In genomic region chr12:130955238-130955816, GRCh38 we compare ENCODE assay signal across 19 cellular contexts. TPM values are rescaled to one million over a fixed set of nuclear protein-coding genes. Genes with fewer than 3 reads are reported as not detected.
A peak's percentile ranks its signal among the peaks of the same experiment; 100 is the strongest.
DNase-seq lines count a peak whose midpoint lies in the region; ATAC-seq, FAIRE-seq and TF ChIP-seq lines count a peak whose summit lies in the region.
"Had no signal": no experiment of that assay in that cellular context is flagged by ENCODE, and none has a peak within 500 bp of the region (broad histone marks: within the 10 kb centered on the region; RNA-seq: fewer than 3 reads in every experiment).

No MANE protein-coding gene starts in this region.

- H2BK15ac ChIP-seq in mesenchymal stem cell (ENCODE audit: low read depth, poor library complexity, severe bottlenecking) = no peak overlapping the region

- H3K14ac ChIP-seq in mesenchymal stem cell (ENCODE audit: low read length in 2 of 2) = no peak overlapping the region

- peaks cover 20 to 44% (median 32%) of the 10 kb centered on the region in 10 experiments for H3K4me1 ChIP-seq in BLaER1 treated with 17β-estradiol and CSF1 and Interleukin-3, amounts not matched to agents 10 nM and 100 nM
- H3K4me1 ChIP-seq in esophagus squamous epithelium (peaks cover 0 to 4% (median 0%) of the 10 kb centered on the region in 3 donors), mesenchymal stem cell (ENCODE audit: control insufficient read depth, insufficient read depth, low read depth, low read length) (no peaks in the 10 kb centered on the region), skeletal muscle tissue (ENCODE audit: control insufficient read depth in 3 of 3, insufficient read depth in 3 of 3, low read length in 3 of 3) (peaks cover 19 to 24% (median 21%) of the 10 kb centered on the region in 3 donors)

- no peak overlapping the region for H3K23ac ChIP-seq in mesenchymal stem cell (ENCODE audit: low read length in 2 of 2)

- 72 to 78% methylated on average over 3 to 5 of the region's 11 CpGs for WGBS in esophagus squamous epithelium, 2 donors
- 66% methylated on average over 8 of the region's 11 CpGs for WGBS in mesenchymal stem cell

- H3K9ac ChIP-seq in BLaER1 treated with 17β-estradiol and CSF1 and Interleukin-3, amounts not matched to agents 10 nM and 100 nM = no peak overlapping the region
- H3K9ac ChIP-seq in mesenchymal stem cell (ENCODE audit: low read length) (peak overlapping the region; percentile 30), skeletal muscle tissue (ENCODE audit: low read depth in 1 of 3, low read length in 3 of 3) (peak overlapping the region in 1 of 3 donors; percentile 69)

- FAIRE-seq in HTR-8/SVneo (lab: Jason Lieb, UNC) = no peak
- FAIRE-seq: D721Med, keratinocyte had no signal

- no peak overlapping the region for H3K4me3 ChIP-seq in BLaER1 treated with 17β-estradiol and CSF1 and Interleukin-3, amounts not matched to agents 10 nM and 100 nM
- H3K4me3 ChIP-seq in esophagus squamous epithelium (peak overlapping the region; percentile 0 to 66 (median 47)), mesenchymal stem cell (ENCODE audit: insufficient read depth in 1 of 2, low read depth in 1 of 2, low read length in 2 of 2) (peak overlapping the region in 1 of 2 experiments; percentile 61), skeletal muscle tissue (ENCODE audit: low read length in 3 of 3) (peak overlapping the region; percentile 59 to 66 (median 66))

- no peak overlapping the region for H2BK5ac ChIP-seq in mesenchymal stem cell (ENCODE audit: low read depth, low read length, poor library complexity, severe bottlenecking)

- H4K8ac ChIP-seq in mesenchymal stem cell (ENCODE audit: low read length) = no peak overlapping the region

- no peak for ATAC-seq in HG03135 (IDR thresholded peaks at IDR 0.05; ENCODE audit: unreplicated experiment)
- ATAC-seq: natural killer cell, SK-N-SH treated with all-trans-retinoic acid at 6 μM for 48 hours had no signal

- H3K27ac ChIP-seq in BLaER1 treated with 17β-estradiol and CSF1 and Interleukin-3, amounts not matched to agents 10 nM and 100 nM = no peak overlapping the region
- peak overlapping the region in 3 of 4 donors; percentile 51 to 78 (median 67) for H3K27ac ChIP-seq in esophagus squamous epithelium
- no peak overlapping the region for H3K27ac ChIP-seq in mesenchymal stem cell (ENCODE audit: low read length, poor library complexity, severe bottlenecking)
- no peak overlapping the region for H3K27ac ChIP-seq in skeletal muscle tissue (ENCODE audit: low read depth, low read length)

- DNase-seq in esophagus squamous epithelium (lab: John Stamatoyannopoulos, UW) = no peak
- no peak for DNase-seq in mesenchymal stem cell
- DNase-seq in HTR-8/SVneo (ENCODE audit: insufficient read length, low spot score) = no peak
- DNase-seq in NCI-H1694 (lab: John Stamatoyannopoulos, UW) = no peak
- no peak for DNase-seq in occipital lobe (lab: John Stamatoyannopoulos, UW)
- DNase-seq: cerebellar nuclear complex; GF-D8; glutamatergic neuron; natural killer cell; NCI-H187 treated with DMSO at 0.1 percent for 48 hours; NCI-H524 treated with DMSO at 0.1 percent for 48 hours; stimulated activated CD4-positive, alpha-beta T cell treated with anti-CD3 and anti-CD28 coated beads, Interleukin-2, amount 100 ng/mL, for 48 hours; stimulated activated CD8-positive, alpha-beta memory T cell treated with anti-CD3 and anti-CD28 coated beads, Interleukin-4, amount 100 ng/mL, for 48 hours had no signal

- H3K18ac ChIP-seq in mesenchymal stem cell (ENCODE audit: low read depth in 1 of 2, low read length in 2 of 2) = no peak overlapping the region

- no peak overlapping the region for H2AK5ac ChIP-seq in mesenchymal stem cell (ENCODE audit: low read length, severe bottlenecking)

- no peaks in the 10 kb centered on the region for H4K20me1 ChIP-seq in BLaER1 treated with 17β-estradiol and CSF1 and Interleukin-3, amounts not matched to agents 10 nM and 100 nM

- no peak overlapping the region for H3K4ac ChIP-seq in mesenchymal stem cell (ENCODE audit: low read depth in 1 of 2, low read length in 2 of 2)

- no peaks in the 10 kb centered on the region for H3K36me3 ChIP-seq in BLaER1 treated with 17β-estradiol and CSF1 and Interleukin-3, amounts not matched to agents 10 nM and 100 nM
- H3K36me3 ChIP-seq in esophagus squamous epithelium (no peaks in the 10 kb centered on the region), mesenchymal stem cell (ENCODE audit: control insufficient read depth in 1 of 2, insufficient read depth in 2 of 2, low read depth in 1 of 2, low read length in 2 of 2) (no peaks in the 10 kb centered on the region), skeletal muscle tissue (ENCODE audit: control insufficient read depth in 3 of 3, insufficient read depth in 3 of 3, low read length in 3 of 3) (peaks cover 0 to 2% (median 0%) of the 10 kb centered on the region in 3 donors)

- H2BK12ac ChIP-seq in mesenchymal stem cell (ENCODE audit: low read length in 2 of 2) = no peak overlapping the region

- no peak overlapping the region for H2BK120ac ChIP-seq in mesenchymal stem cell (ENCODE audit: low read depth, low read length)

- TF ChIP-seq CTCF in esophagus squamous epithelium (IDR thresholded peaks at IDR 0.05) = no peak

- peak overlapping the region in 9 of 11 experiments; percentile 73 to 89 (median 79); a peak in 14 of 22 replicates for H3K4me2 ChIP-seq in BLaER1 treated with 17β-estradiol and CSF1 and Interleukin-3, amounts not matched to agents 10 nM and 100 nM
- no peak overlapping the region for H3K4me2 ChIP-seq in mesenchymal stem cell (ENCODE audit: low read length, poor library complexity, severe bottlenecking)

- intact Hi-C loops in esophagus squamous epithelium (cut with DNase I) = no loop called here

- H3K9me3 ChIP-seq in BLaER1 treated with 17β-estradiol and CSF1 and Interleukin-3, amounts not matched to agents 10 nM and 100 nM (replicated peaks in 1 of 11) = no peaks in the 10 kb centered on the region
- H3K9me3 ChIP-seq in esophagus squamous epithelium (no peaks in the 10 kb centered on the region), mesenchymal stem cell (ENCODE audit: control insufficient read depth, low read length) (no peaks in the 10 kb centered on the region), skeletal muscle tissue (ENCODE audit: control insufficient read depth in 3 of 3, low read length in 3 of 3) (no peaks in the 10 kb centered on the region)

- no peak overlapping the region for H4K91ac ChIP-seq in mesenchymal stem cell (ENCODE audit: low read length)

- H3K27me3 ChIP-seq in BLaER1 treated with 17β-estradiol and CSF1 and Interleukin-3, amounts not matched to agents 10 nM and 100 nM = peaks cover 0 to 18% (median 10%) of the 10 kb centered on the region in 11 experiments; a peak in 14 of 22 replicates
- H3K27me3 ChIP-seq in esophagus squamous epithelium (peaks cover 0 to 30% (median 0%) of the 10 kb centered on the region in 4 donors), mesenchymal stem cell (ENCODE audit: control insufficient read depth in 1 of 2, insufficient read depth in 1 of 2, low read length in 2 of 2) (peaks cover 7 to 16% of the 10 kb centered on the region in 2 experiments), skeletal muscle tissue (ENCODE audit: control insufficient read depth in 3 of 3, insufficient read depth in 3 of 3, low read length in 3 of 3) (no peaks in the 10 kb centered on the region)

- H2AFZ ChIP-seq in mesenchymal stem cell (ENCODE audit: low read depth, low read length) = no peak overlapping the region

- no peaks in the 10 kb centered on the region for H3K79me1 ChIP-seq in mesenchymal stem cell (replicated peaks; ENCODE audit: low read length, poor library complexity, severe bottlenecking)

- no peak for TF ChIP-seq POLR2A in esophagus squamous epithelium (IDR thresholded peaks at IDR 0.05)

RNA-seq across cellular contexts. Expression of gene ADGRD1, which starts 1.6 kb away (rescaled TPM):
- total RNA-seq in esophagus squamous epithelium (10 to 100 TPM in 2 of 4 donors, 1 to 10 TPM in 2; 2.2 to 28.2 (median 8.8) TPM), skeletal muscle tissue (7.8 TPM), occipital lobe (1.9 TPM)
- 0.57 TPM for polyA plus RNA-seq in mesenchymal stem cell (2013, experiment 1 of 2)
- polyA plus RNA-seq in mesenchymal stem cell (2013, experiment 2 of 2) = 0.89 TPM
- polyA plus RNA-seq: keratinocyte had no signal

Comparison
In these comparisons a context has a peak if more than half of its experiments do, and no peak if none do; other contexts are left out.
1. H3K27ac ChIP-seq: peak in esophagus squamous epithelium (3 of 4); none in BLaER1 treated with 17β-estradiol and CSF1 and Interleukin-3, amounts not matched to agents 10 nM and 100 nM (0 of 11), mesenchymal stem cell (single experiment) and skeletal muscle tissue (single experiment).
2. H3K4me3 ChIP-seq: peak in esophagus squamous epithelium (4 of 4) and skeletal muscle tissue (3 of 3); none in BLaER1 treated with 17β-estradiol and CSF1 and Interleukin-3, amounts not matched to agents 10 nM and 100 nM (0 of 10).